In genomic region chr10:110425684-110426293, GRCh38 we compare ENCODE assay signal across 1 cellular context.
A peak's percentile ranks its signal among the peaks of the same experiment; 100 is the strongest.
TF ChIP-seq lines count a peak whose summit lies in the region.

No MANE protein-coding gene starts in this region.

TF ChIP-seq in K562, 482 proteins besides CTCF, POLR2A, EP300 and RAD21 (continued from another document and continues in another):
- TF ChIP-seq MAFK (IDR thresholded peaks at IDR 0.05; ENCODE audit: low read length) (peak; percentile 86), ZNF444 (CRISPR knock-in tag; IDR thresholded peaks at IDR 0.05) (no peak), PTBP1 (IDR thresholded peaks at IDR 0.05; ENCODE audit: low read depth, low read length) (no peak), ZNF143 (CRISPR knock-in tag; IDR thresholded peaks at IDR 0.05) (no peak), NBN (IDR thresholded peaks at IDR 0.05; ENCODE audit: low read depth) (0 out of 2 replicates have a peak, but pooled peaks have one; percentile 21), SIN3B (IDR thresholded peaks at IDR 0.05; ENCODE audit: low read depth) (no peak), HDAC6 (IDR thresholded peaks at IDR 0.05; ENCODE audit: low read depth, low read length) (no peak), CC2D1A (IDR thresholded peaks at IDR 0.05) (no peak), ZNF764 (CRISPR knock-in tag; IDR thresholded peaks at IDR 0.05; ENCODE audit: low read depth) (no peak), FOXO4 (CRISPR knock-in tag; IDR thresholded peaks at IDR 0.05) (no peak), SRSF9 (IDR thresholded peaks at IDR 0.05; ENCODE audit: borderline replicate concordance, low read depth, low read length) (no peak), CREBBP (IDR thresholded peaks at IDR 0.05; ENCODE audit: low read depth, low read length) (no peak), ESRRB (CRISPR knock-in tag; IDR thresholded peaks at IDR 0.05; ENCODE audit: borderline replicate concordance) (no peak), MAZ (CRISPR knock-in tag; conservative IDR thresholded peaks at IDR 0.05 in 1 of 2, IDR thresholded peaks at IDR 0.05 in 1 of 2) (no peak), LCOR (CRISPR knock-in tag; IDR thresholded peaks at IDR 0.05) (no peak), GATAD2B (IDR thresholded peaks at IDR 0.05; ENCODE audit: borderline replicate concordance) (no peak), ZNF224 (CRISPR knock-in tag; IDR thresholded peaks at IDR 0.05) (no peak), XRCC5 (IDR thresholded peaks at IDR 0.05; ENCODE audit: low read depth, low read length) (no peak), BRF1 (IDR thresholded peaks at IDR 0.05; ENCODE audit: borderline replicate concordance, extremely low read depth, insufficient read length) (no peak), FOXP4 (CRISPR knock-in tag; IDR thresholded peaks at IDR 0.05; ENCODE audit: borderline replicate concordance) (no peak), SAFB2 (IDR thresholded peaks at IDR 0.05; ENCODE audit: borderline replicate concordance, low read depth, low read length, severe bottlenecking) (no peak), ASH1L (IDR thresholded peaks at IDR 0.05; ENCODE audit: borderline replicate concordance, low read depth, partially characterized antibody) (no peak), POLR2AphosphoS2 (IDR thresholded peaks at IDR 0.05; ENCODE audit: low read length) (no peak), FOXK1 (CRISPR knock-in tag; IDR thresholded peaks at IDR 0.05; ENCODE audit: borderline replicate concordance) (no peak), FOXA3 (CRISPR knock-in tag; conservative IDR thresholded peaks at IDR 0.05 in 1 of 2, IDR thresholded peaks at IDR 0.05 in 1 of 2) (no peak), SREBF1 (IDR thresholded peaks at IDR 0.05; ENCODE audit: borderline replicate concordance, low read depth, low read length) (no peak), ATF1 (CRISPR knock-in tag; IDR thresholded peaks at IDR 0.05) (no peak), ATF1 (tag; IDR thresholded peaks at IDR 0.05) (no peak), ZKSCAN8 (CRISPR knock-in tag; IDR thresholded peaks at IDR 0.05) (no peak), ZNF431 (CRISPR knock-in tag; IDR thresholded peaks at IDR 0.05) (no peak), TEAD1 (CRISPR knock-in tag; IDR thresholded peaks at IDR 0.05) (0 out of 4 replicates have a peak, but pooled peaks of 1 of the 2 experiments have one; percentile 4), PRMT5 (CRISPR knock-in tag; IDR thresholded peaks at IDR 0.05) (no peak), NR2C1 (IDR thresholded peaks at IDR 0.05) (no peak), NR2C1 (tag; IDR thresholded peaks at IDR 0.05) (0 out of 2 replicates have a peak, but pooled peaks have one; percentile 36), ATF3 (IDR thresholded peaks at IDR 0.05) (peak; percentile 41; the same call in 1 of the 2 replicates), ATF3 (CRISPR knock-in tag; conservative IDR thresholded peaks at IDR 0.05) (no peak), MNT (conservative IDR thresholded peaks at IDR 0.05) (0 out of 4 replicates have a peak, but pooled peaks of 1 of the 2 experiments have one; percentile 9), ATF7 (IDR thresholded peaks at IDR 0.05) (0 out of 2 replicates have a peak, but pooled peaks have one; percentile 22), MGA (IDR thresholded peaks at IDR 0.05) (0 out of 2 replicates have a peak, but pooled peaks have one; percentile 34), ZBTB9 (CRISPR knock-in tag; IDR thresholded peaks at IDR 0.05) (0 out of 2 replicates have a peak, but pooled peaks have one; percentile 68), DPF2 (IDR thresholded peaks at IDR 0.05) (peak; percentile 46), TCFL5 (CRISPR knock-in tag; conservative IDR thresholded peaks at IDR 0.05) (no peak), XRCC3 (IDR thresholded peaks at IDR 0.05) (no peak), FOSL1 (tag; conservative IDR thresholded peaks at IDR 0.05) (peak; percentile 48; the same call in 1 of the 2 replicates), MAFF (IDR thresholded peaks at IDR 0.05; ENCODE audit: low read length) (peak; percentile 74), MAFG (tag; conservative IDR thresholded peaks at IDR 0.05) (peak; percentile 73), MAX (CRISPR knock-in tag; IDR thresholded peaks at IDR 0.05) (no peak), POLR2B (IDR thresholded peaks at IDR 0.05; ENCODE audit: low read depth, partially characterized antibody) (no peak), BACH1 (tag; IDR thresholded peaks at IDR 0.05) (peak; percentile 49; the same call in 1 of the 2 replicates), TEAD4 (IDR thresholded peaks at IDR 0.05; ENCODE audit: low read length) (no peak), TEAD4 (CRISPR knock-in tag; IDR thresholded peaks at IDR 0.05; ENCODE audit: borderline replicate concordance) (no peak), RBBP5 (IDR thresholded peaks at IDR 0.05; ENCODE audit: borderline replicate concordance, insufficient read depth, low read length, poor library complexity, severe bottlenecking) (no peak), C11orf30 (IDR thresholded peaks at IDR 0.05; ENCODE audit: low read depth) (peak; percentile 90)
